11 cellular contexts compared by ENCODE assay signal in genomic region chr17:4785311-4786110, GRCh38. TPM values are rescaled to one million over a fixed set of nuclear protein-coding genes. Genes with fewer than 3 reads are reported as not detected.
A peak's percentile ranks its signal among the peaks of the same experiment; 100 is the strongest.
DNase-seq lines count a peak whose midpoint lies in the region; ATAC-seq and TF ChIP-seq lines count a peak whose summit lies in the region.
"Had no signal": no experiment of that assay in that cellular context is flagged by ENCODE, and none has a peak within 500 bp of the region (broad histone marks: within the 10 kb centered on the region; RNA-seq: fewer than 3 reads in every experiment).

No MANE protein-coding gene starts in this region.

- H3K9me3 Mint-ChIP-seq in CD8-positive, alpha-beta memory T cell, result peaks cover 0 to 2% (median 0%) of the 10 kb centered on the region in 5 donors

- POLR2A ChIA-PET in CD8-positive, alpha-beta memory T cell (lab: Charles Lee), result no interaction called here

- no peak overlapping the region for H3K4me3 ChIP-seq in CD8-positive, alpha-beta memory T cell (ENCODE audit: low read length)
- H3K4me3 ChIP-seq in Peyer's patch (peak overlapping the region in 3 of 4 donors; percentile 6 to 25 (median 23)), esophagus squamous epithelium (peak overlapping the region in 3 of 4 donors; percentile 5 to 44 (median 32))

- no peak for DNase-seq in CD8-positive, alpha-beta memory T cell
- DNase-seq in Peyer's patch, result no peak
- DNase-seq in esophagus squamous epithelium (lab: John Stamatoyannopoulos, UW), result no peak
- peak; percentile 70 for DNase-seq in retina
- DNase-seq in NCI-H2227 treated with DMSO at 0.1 percent for 48 hours (lab: John Stamatoyannopoulos, UW), result no peak
- no peak for DNase-seq in stimulated activated CD4-positive, alpha-beta T cell treated with anti-CD3 and anti-CD28 coated beads, Interleukin-4, amount 100 ng/mL, for 24 hours
- DNase-seq: activated CD8-positive, alpha-beta T cell treated with anti-CD3 and anti-CD28 coated beads, Interleukin-2, amount 10 ng/mL, durations not matched to agents 7 days and 5 days; MM.1S had no signal

- no peak for ATAC-seq in GM18868 (IDR thresholded peaks at IDR 0.05; ENCODE audit: unreplicated experiment)
- ATAC-seq: activated CD8-positive, alpha-beta T cell treated with anti-CD3 and anti-CD28 coated beads, Interleukin-2, amount 10 ng/mL, durations not matched to agents 7 days and 5 days had no signal

- CTCF ChIA-PET in CD8-positive, alpha-beta memory T cell (lab: Charles Lee), result interaction anchor here (0.9 to 4.1 kb wide), 3 partner anchors 71 to 91 kb away, joined by 3 to 15 read pairs (median 4); partner anchors contain the start of gene ARRB2

- H3K36me3 ChIP-seq in CD8-positive, alpha-beta memory T cell (ENCODE audit: insufficient read depth, low read length), result no peaks in the 10 kb centered on the region
- H3K36me3 ChIP-seq in Peyer's patch (no peaks in the 10 kb centered on the region), esophagus squamous epithelium (no peaks in the 10 kb centered on the region)

- TF ChIP-seq POLR2A in Peyer's patch (IDR thresholded peaks at IDR 0.05) (no peak), esophagus squamous epithelium (IDR thresholded peaks at IDR 0.05) (no peak)

- H3K36me3 Mint-ChIP-seq in CD8-positive, alpha-beta memory T cell, result peaks cover 0 to 2% (median 0%) of the 10 kb centered on the region in 3 donors

- peaks cover 14 to 29% (median 18%) of the 10 kb centered on the region in 3 donors for H3K4me1 Mint-ChIP-seq in CD8-positive, alpha-beta memory T cell

- no peak overlapping the region for H3K27ac ChIP-seq in CD8-positive, alpha-beta memory T cell (ENCODE audit: low read depth, low read length)
- H3K27ac ChIP-seq in Peyer's patch, result no peak overlapping the region
- H3K27ac ChIP-seq in esophagus squamous epithelium, result no peak overlapping the region

- no peaks in the 10 kb centered on the region for H3K9me3 ChIP-seq in CD8-positive, alpha-beta memory T cell (ENCODE audit: low read length)
- no peaks in the 10 kb centered on the region for H3K9me3 ChIP-seq in Peyer's patch
- H3K9me3 ChIP-seq in esophagus squamous epithelium, result no peaks in the 10 kb centered on the region

- TF ChIP-seq CTCF in Peyer's patch (IDR thresholded peaks at IDR 0.05) (no peak), esophagus squamous epithelium (IDR thresholded peaks at IDR 0.05) (no peak)

- H3K27ac Mint-ChIP-seq in CD8-positive, alpha-beta memory T cell, result no peak overlapping the region
- H3K27ac Mint-ChIP-seq: activated CD8-positive, alpha-beta T cell treated with anti-CD3 and anti-CD28 coated beads, Interleukin-2, amount 10 ng/mL, durations not matched to agents 7 days and 5 days had no signal

- peak overlapping the region in 6 of 7 donors; percentile 19 to 65 (median 48) for H3K4me3 Mint-ChIP-seq in CD8-positive, alpha-beta memory T cell
- H3K4me3 Mint-ChIP-seq: activated CD8-positive, alpha-beta T cell treated with anti-CD3 and anti-CD28 coated beads, Interleukin-2, amount 10 ng/mL, durations not matched to agents 7 days and 5 days had no signal

- peaks cover 23% of the 10 kb centered on the region for H3K27me3 ChIP-seq in CD8-positive, alpha-beta memory T cell (ENCODE audit: insufficient read depth, low read length, poor library complexity, severe bottlenecking)
- H3K27me3 ChIP-seq in Peyer's patch (no peaks in the 10 kb centered on the region), esophagus squamous epithelium (peaks cover 0 to 59% (median 0%) of the 10 kb centered on the region in 4 donors)

- H3K4me1 ChIP-seq in CD8-positive, alpha-beta memory T cell (ENCODE audit: insufficient read depth, low read length), result peaks cover 20% of the 10 kb centered on the region
- H3K4me1 ChIP-seq in Peyer's patch (peaks cover 0 to 40% (median 7%) of the 10 kb centered on the region in 4 donors), esophagus squamous epithelium (peaks cover 21 to 49% (median 32%) of the 10 kb centered on the region in 3 donors)

- peaks cover 53 to 54% of the 10 kb centered on the region in 2 donors for H3K27me3 Mint-ChIP-seq in CD8-positive, alpha-beta memory T cell

- WGBS in esophagus squamous epithelium, 2 donors, result 10 to 22% methylated on average over 9 to 38 of the region's 61 CpGs

- intact Hi-C loops in esophagus squamous epithelium (cut with DNase I), result loop anchor here (5.0 kb wide), 2 partner anchors 48 to 102 kb away; partner anchors contain the start of genes CXCL16 and ZMYND15

RNA-seq across cellular contexts. Expression of gene VMO1, which starts 0.7 kb away (rescaled TPM):
- total RNA-seq in CD8-positive, alpha-beta memory T cell, result not detected
- not detected for polyA plus RNA-seq in CD8-positive, alpha-beta memory T cell
- total RNA-seq in Peyer's patch, result 1 to 10 TPM in 1 of 4 donors, not detected in 3; 3.8 TPM
- total RNA-seq in esophagus squamous epithelium, result 1 to 10 TPM in 3 of 4 donors, not detected in 1; 1.3 to 5.2 (median 1.5) TPM
- total RNA-seq: activated CD8-positive, alpha-beta T cell treated with anti-CD3 and anti-CD28 coated beads, Interleukin-2, amount 10 ng/mL, durations not matched to agents 7 days and 5 days; cerebellum had no signal

RNA-seq across cellular contexts. Expression of gene GLTPD2, which starts 3.3 kb away (rescaled TPM):
- total RNA-seq in CD8-positive, alpha-beta memory T cell, result not detected
- not detected for polyA plus RNA-seq in CD8-positive, alpha-beta memory T cell
- total RNA-seq in Peyer's patch (10 to 100 TPM in 2 of 4 donors, 1 to 10 TPM in 1, not detected in 1; 5.4 to 28.2 (median 23.6) TPM), esophagus squamous epithelium (1 to 10 TPM in 3 of 4 donors, not detected in 1; 1.1 to 2.0 (median 1.1) TPM)
- total RNA-seq: activated CD8-positive, alpha-beta T cell treated with anti-CD3 and anti-CD28 coated beads, Interleukin-2, amount 10 ng/mL, durations not matched to agents 7 days and 5 days; cerebellum; temporal lobe had no signal

RNA-seq across cellular contexts. Expression of gene PSMB6, which starts 10.5 kb away (rescaled TPM):
- 100 to 1,000 TPM; 198 to 207 TPM for total RNA-seq in CD8-positive, alpha-beta memory T cell
- 259 TPM for polyA plus RNA-seq in CD8-positive, alpha-beta memory T cell
- total RNA-seq in Peyer's patch, result 100 to 1,000 TPM in 2 of 4 donors, 10 to 100 TPM in 2; 51.4 to 155 (median 107) TPM
- 100 to 1,000 TPM; 154 to 216 (median 201) TPM for total RNA-seq in esophagus squamous epithelium

RNA-seq across cellular contexts. Expression of gene TM4SF5, which starts 13.8 kb away (rescaled TPM):
- total RNA-seq in CD8-positive, alpha-beta memory T cell, result not detected
- polyA plus RNA-seq in CD8-positive, alpha-beta memory T cell, result not detected
- total RNA-seq in Peyer's patch, result 100 to 1,000 TPM in 2 of 4 donors, 10 to 100 TPM in 1, not detected in 1; 75.3 to 171 (median 163) TPM
- total RNA-seq in esophagus squamous epithelium, result not detected
- total RNA-seq: activated CD8-positive, alpha-beta T cell treated with anti-CD3 and anti-CD28 coated beads, Interleukin-2, amount 10 ng/mL, durations not matched to agents 7 days and 5 days; cerebellum; temporal lobe had no signal
